Comparison of ENCODE assay signal across 20 cellular contexts in the genomic region with DNA sequence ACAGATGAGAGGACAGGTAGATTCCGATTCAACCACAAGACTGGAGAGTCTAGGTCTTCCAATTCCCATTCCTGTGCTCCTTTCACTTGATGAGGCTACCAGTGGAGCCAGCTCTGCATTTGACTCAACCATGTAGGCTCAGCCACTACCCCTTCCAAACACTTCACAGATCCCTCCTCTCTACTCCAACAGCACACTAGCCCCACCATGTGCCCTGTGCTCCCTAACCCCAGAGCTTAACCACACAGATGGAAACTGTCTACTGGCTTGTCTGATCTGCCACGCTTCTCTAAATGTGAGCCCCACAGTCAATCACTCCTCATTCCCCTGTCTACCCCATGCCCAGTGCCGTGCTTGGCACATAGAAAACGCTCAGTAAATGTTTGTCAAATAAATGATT.
"Had no signal": no experiment of that assay in that cellular context is flagged by ENCODE, and none has a peak within 500 bp of the region (broad histone marks: within the 10 kb centered on the region; RNA-seq: fewer than 3 reads in every experiment).

No MANE protein-coding gene starts in this region.

- H3K27ac ChIP-seq: ascending aorta, brain microvascular endothelial cell, hepatocyte, left ventricle myocardium inferior, thoracic aorta, upper lobe of left lung had no signal

- H3K36me3 Mint-ChIP-seq: activated naive CD4-positive, alpha-beta T cell treated with anti-CD3 and anti-CD28 coated beads, Interleukin-2, amount 50 U/mL, for 72 hours; mesothelial cell of epicardium; naive thymus-derived CD8-positive, alpha-beta T cell had no signal

- ATAC-seq: activated naive CD4-positive, alpha-beta T cell treated with anti-CD3 and anti-CD28 coated beads, Interleukin-2, amount 50 U/mL, for 72 hours; esophagus mucosa; naive thymus-derived CD8-positive, alpha-beta T cell had no signal

- H3K4me2 ChIP-seq: hepatocyte had no signal

- H3K4me3 Mint-ChIP-seq: mesothelial cell of epicardium; naive thymus-derived CD8-positive, alpha-beta T cell; T-helper 1 cell treated with Interleukin-12 subunit alpha and Interleukin-12 subunit beta and Interleukin-4 antibody, amounts not matched to agents 30 μg/mL and 1 μg/mL, for 36 hours had no signal

- H3K27ac Mint-ChIP-seq: activated naive CD4-positive, alpha-beta T cell treated with anti-CD3 and anti-CD28 coated beads, Interleukin-2, amount 50 U/mL, for 72 hours; mesothelial cell of epicardium; naive thymus-derived CD8-positive, alpha-beta T cell; T-helper 1 cell treated with Interleukin-12 subunit alpha and Interleukin-12 subunit beta and Interleukin-4 antibody, amounts not matched to agents 30 μg/mL and 1 μg/mL, for 36 hours had no signal

- H3K79me2 ChIP-seq: hepatocyte had no signal

- H3K4me3 ChIP-seq: ascending aorta, hepatocyte, left ventricle myocardium inferior, thoracic aorta, upper lobe of left lung had no signal

- H3K36me3 ChIP-seq: ascending aorta, brain microvascular endothelial cell, left ventricle myocardium inferior, thoracic aorta, upper lobe of left lung had no signal

- H2AFZ ChIP-seq: hepatocyte had no signal

- H3K4me1 ChIP-seq: ascending aorta, left ventricle myocardium inferior, upper lobe of left lung had no signal

- H3K9me3 ChIP-seq: ascending aorta, left ventricle myocardium inferior, thoracic aorta, upper lobe of left lung had no signal

- H3K4me1 Mint-ChIP-seq: mesothelial cell of epicardium; naive thymus-derived CD8-positive, alpha-beta T cell had no signal

- H3K9me3 Mint-ChIP-seq: activated naive CD4-positive, alpha-beta T cell treated with anti-CD3 and anti-CD28 coated beads, Interleukin-2, amount 50 U/mL, for 72 hours; mesothelial cell of epicardium; T-helper 1 cell treated with Interleukin-12 subunit alpha and Interleukin-12 subunit beta and Interleukin-4 antibody, amounts not matched to agents 30 μg/mL and 1 μg/mL, for 36 hours had no signal

- DNase-seq: activated CD4-positive, alpha-beta T cell treated with anti-CD3 and anti-CD28 coated beads, Interleukin-2, amount 50 U/mL, for 1 hour; activated T-cell treated with anti-CD3 and anti-CD28 coated beads, Interleukin-2, amount 50 U/mL, for 1 hour; brain microvascular endothelial cell; central memory CD4-positive, alpha-beta T cell; effector memory CD4-positive, alpha-beta T cell; foreskin melanocyte; left ventricle myocardium inferior; naive thymus-derived CD8-positive, alpha-beta T cell; stimulated activated CD4-positive, alpha-beta T cell treated with anti-CD3 and anti-CD28 coated beads, Interleukin-2, amount 100 ng/mL, for 48 hours; stimulated activated CD8-positive, alpha-beta memory T cell treated with anti-CD3 and anti-CD28 coated beads, Interleukin-4, amount 100 ng/mL, for 48 hours; stimulated activated naive CD4-positive, alpha-beta T cell; T1000; upper lobe of left lung had no signal

- H3K27me3 ChIP-seq: ascending aorta, brain microvascular endothelial cell, hepatocyte, upper lobe of left lung had no signal
